ENCODE assay signal across 8 cellular contexts in genomic region chr11:119149371-119150275, GRCh38. TPM values are rescaled to one million over a fixed set of nuclear protein-coding genes. Genes with fewer than 3 reads are reported as not detected.
DNase-seq lines count a peak whose midpoint lies in the region; ATAC-seq lines count a peak whose summit lies in the region.

No MANE protein-coding gene starts in this region.

- H3K4me3 ChIP-seq in CD4-positive, CD25-positive, alpha-beta regulatory T cell (ENCODE audit: low read depth, low read length): no peak overlapping the region
- peak overlapping the region; percentile 52 for H3K4me3 ChIP-seq in ectodermal cell (ENCODE audit: insufficient read depth, low read depth, low read length)

- H3K4me1 Mint-ChIP-seq in CD4-positive, CD25-positive, alpha-beta regulatory T cell: peaks cover 0 to 18% (median 10%) of the 10 kb centered on the region in 4 donors
- H3K4me1 Mint-ChIP-seq in natural killer cell treated with Interleukin-12 subunit alpha and Interleukin-12 subunit beta and Interleukin-15 and Interleukin-18, amount 100 ng/mL, for 72 hours (ENCODE audit: low read depth in 2 of 2): peaks cover 12 to 14% of the 10 kb centered on the region in 2 donors

- H3K27ac ChIP-seq in CD4-positive, CD25-positive, alpha-beta regulatory T cell (ENCODE audit: insufficient read depth, low read length, poor library complexity, severe bottlenecking): no peak overlapping the region
- H3K27ac ChIP-seq in ectodermal cell (ENCODE audit: insufficient read depth, low read depth, low read length, poor library complexity, severe bottlenecking): no peak overlapping the region

- no peak overlapping the region for H3K27ac Mint-ChIP-seq in CD4-positive, CD25-positive, alpha-beta regulatory T cell
- H3K27ac Mint-ChIP-seq in natural killer cell treated with Interleukin-12 subunit alpha and Interleukin-12 subunit beta and Interleukin-15 and Interleukin-18, amount 100 ng/mL, for 72 hours: no peak overlapping the region

- H3K36me3 ChIP-seq in CD4-positive, CD25-positive, alpha-beta regulatory T cell (ENCODE audit: control insufficient read depth, insufficient read depth, low read length): no peaks in the 10 kb centered on the region
- no peaks in the 10 kb centered on the region for H3K36me3 ChIP-seq in ectodermal cell (ENCODE audit: control insufficient read depth, insufficient read depth, low read length)

- H3K9me3 Mint-ChIP-seq in CD4-positive, CD25-positive, alpha-beta regulatory T cell: peaks cover 0 to 3% (median 0%) of the 10 kb centered on the region in 7 donors
- no peaks in the 10 kb centered on the region for H3K9me3 Mint-ChIP-seq in natural killer cell treated with Interleukin-12 subunit alpha and Interleukin-12 subunit beta and Interleukin-15 and Interleukin-18, amount 100 ng/mL, for 72 hours

- peak in 1 of 3 donors; percentile 18 for DNase-seq in CD4-positive, CD25-positive, alpha-beta regulatory T cell
- DNase-seq in NCI-H1105 treated with DMSO at 0.1 percent for 48 hours (lab: John Stamatoyannopoulos, UW) (peak; percentile 29), NOMO-1 treated with dmso at 0.1 percent for 144 hours (lab: John Stamatoyannopoulos, UW; ENCODE audit: unreplicated experiment) (no peak), middle frontal gyrus (ENCODE audit: extremely low spot score, low spot score) (no peak), activated gamma-delta T cell (lab: John Stamatoyannopoulos, UW) (no peak)
- DNase-seq in natural killer cell treated with Interleukin-12 subunit alpha and Interleukin-12 subunit beta and Interleukin-15 and Interleukin-18, amount 100 ng/mL, for 72 hours (ENCODE audit: low spot score): no peak
- no peak for DNase-seq in effector CD8-positive, alpha-beta T cell (lab: John Stamatoyannopoulos, UW)

- ATAC-seq in CD4-positive, CD25-positive, alpha-beta regulatory T cell (ENCODE audit: low read depth in 2 of 2): peak; percentile 20 to 37
- peak; percentile 35 to 48 for ATAC-seq in natural killer cell treated with Interleukin-12 subunit alpha and Interleukin-12 subunit beta and Interleukin-15 and Interleukin-18, amount 100 ng/mL, for 72 hours

- peaks cover 33% of the 10 kb centered on the region for H3K27me3 ChIP-seq in CD4-positive, CD25-positive, alpha-beta regulatory T cell (ENCODE audit: control insufficient read depth, insufficient read depth, low read length)
- peaks cover 68% of the 10 kb centered on the region for H3K27me3 ChIP-seq in ectodermal cell (ENCODE audit: control insufficient read depth, insufficient read depth, low read length, poor library complexity, severe bottlenecking)

- no peaks in the 10 kb centered on the region for H3K36me3 Mint-ChIP-seq in CD4-positive, CD25-positive, alpha-beta regulatory T cell
- H3K36me3 Mint-ChIP-seq in natural killer cell treated with Interleukin-12 subunit alpha and Interleukin-12 subunit beta and Interleukin-15 and Interleukin-18, amount 100 ng/mL, for 72 hours: no peaks in the 10 kb centered on the region

- peaks cover 17% of the 10 kb centered on the region for H3K4me1 ChIP-seq in CD4-positive, CD25-positive, alpha-beta regulatory T cell (ENCODE audit: control insufficient read depth, insufficient read depth, low read length, poor library complexity, severe bottlenecking)
- H3K4me1 ChIP-seq in ectodermal cell (ENCODE audit: control insufficient read depth, insufficient read depth, low read length): peaks cover 13% of the 10 kb centered on the region

- 3% methylated on average over 62 of the region's 63 CpGs for WGBS in ectodermal cell, 2 experiments

- peaks cover 71% of the 10 kb centered on the region for H3K27me3 Mint-ChIP-seq in CD4-positive, CD25-positive, alpha-beta regulatory T cell
- H3K27me3 Mint-ChIP-seq in natural killer cell treated with Interleukin-12 subunit alpha and Interleukin-12 subunit beta and Interleukin-15 and Interleukin-18, amount 100 ng/mL, for 72 hours: peaks cover 40 to 56% of the 10 kb centered on the region in 2 donors

- H3K9me3 ChIP-seq in CD4-positive, CD25-positive, alpha-beta regulatory T cell (ENCODE audit: control insufficient read depth in 2 of 2, low read length in 2 of 2): no peaks in the 10 kb centered on the region
- no peaks in the 10 kb centered on the region for H3K9me3 ChIP-seq in ectodermal cell (ENCODE audit: control insufficient read depth, low read length)

- H3K4me3 Mint-ChIP-seq in CD4-positive, CD25-positive, alpha-beta regulatory T cell: peak overlapping the region in 3 of 4 donors; percentile 47 to 61 (median 52)
- no peak overlapping the region for H3K4me3 Mint-ChIP-seq in natural killer cell treated with Interleukin-12 subunit alpha and Interleukin-12 subunit beta and Interleukin-15 and Interleukin-18, amount 100 ng/mL, for 72 hours

RNA-seq across cellular contexts. Expression of gene ABCG4, which starts 0.8 kb away (rescaled TPM):
- not detected for total RNA-seq in CD4-positive, CD25-positive, alpha-beta regulatory T cell
- polyA plus RNA-seq in CD4-positive, CD25-positive, alpha-beta regulatory T cell: not detected
- polyA plus RNA-seq in ectodermal cell (2013, experiment 1 of 4): 0.78 TPM
- polyA plus RNA-seq in ectodermal cell (2013, experiment 2 of 4): 1.3 TPM
- polyA plus RNA-seq in ectodermal cell (2013, experiment 3 of 4): 1.1 TPM
- polyA plus RNA-seq in ectodermal cell (2013, experiment 4 of 4): 1.5 TPM
- not detected for total RNA-seq in natural killer cell treated with Interleukin-12 subunit alpha and Interleukin-12 subunit beta and Interleukin-15 and Interleukin-18, amount 100 ng/mL, for 72 hours

RNA-seq across cellular contexts. Expression of gene NLRX1, which starts 18.9 kb away (rescaled TPM):
- 7.8 TPM for total RNA-seq in CD4-positive, CD25-positive, alpha-beta regulatory T cell
- polyA plus RNA-seq in CD4-positive, CD25-positive, alpha-beta regulatory T cell: 1 to 10 TPM; 5.0 to 6.7 (median 5.8) TPM
- polyA plus RNA-seq in ectodermal cell (2013, experiment 1 of 4): 20.7 TPM
- polyA plus RNA-seq in ectodermal cell (2013, experiment 2 of 4): 18.7 TPM
- polyA plus RNA-seq in ectodermal cell (2013, experiment 3 of 4): 18.7 TPM
- 20.8 TPM for polyA plus RNA-seq in ectodermal cell (2013, experiment 4 of 4)
- 10 to 100 TPM; 13.0 to 14.1 TPM for total RNA-seq in natural killer cell treated with Interleukin-12 subunit alpha and Interleukin-12 subunit beta and Interleukin-15 and Interleukin-18, amount 100 ng/mL, for 72 hours

RNA-seq across cellular contexts. Expression of gene HINFP, which starts 28.2 kb away (rescaled TPM):
- 24.4 TPM for total RNA-seq in CD4-positive, CD25-positive, alpha-beta regulatory T cell
- 10 to 100 TPM in 3 of 4 donors, 1 to 10 TPM in 1; 10.0 to 18.1 (median 13.3) TPM for polyA plus RNA-seq in CD4-positive, CD25-positive, alpha-beta regulatory T cell
- polyA plus RNA-seq in ectodermal cell (2013, experiment 1 of 4): 43.1 TPM
- 40.3 TPM for polyA plus RNA-seq in ectodermal cell (2013, experiment 2 of 4)
- polyA plus RNA-seq in ectodermal cell (2013, experiment 3 of 4): 39.3 TPM
- polyA plus RNA-seq in ectodermal cell (2013, experiment 4 of 4): 39.0 TPM
- total RNA-seq in natural killer cell treated with Interleukin-12 subunit alpha and Interleukin-12 subunit beta and Interleukin-15 and Interleukin-18, amount 100 ng/mL, for 72 hours: 10 to 100 TPM; 33.4 to 49.5 TPM

RNA-seq across cellular contexts. Expression of gene NHERF4, which starts 35.7 kb away (rescaled TPM):
- not detected for total RNA-seq in CD4-positive, CD25-positive, alpha-beta regulatory T cell
- not detected for polyA plus RNA-seq in CD4-positive, CD25-positive, alpha-beta regulatory T cell
- not detected for polyA plus RNA-seq in ectodermal cell (2013, experiment 1 of 4)
- not detected for polyA plus RNA-seq in ectodermal cell (2013, experiment 2 of 4)
- polyA plus RNA-seq in ectodermal cell (2013, experiment 3 of 4): not detected
- 0.08 TPM for polyA plus RNA-seq in ectodermal cell (2013, experiment 4 of 4)
- total RNA-seq in natural killer cell treated with Interleukin-12 subunit alpha and Interleukin-12 subunit beta and Interleukin-15 and Interleukin-18, amount 100 ng/mL, for 72 hours: under 1 TPM in 1 of 2 donors, not detected in 1; 0.64 TPM

RNA-seq across cellular contexts. Expression of gene C2CD2L, which starts 42.5 kb away (rescaled TPM):
- total RNA-seq in CD4-positive, CD25-positive, alpha-beta regulatory T cell: 21.1 TPM
- polyA plus RNA-seq in CD4-positive, CD25-positive, alpha-beta regulatory T cell: 1 to 10 TPM; 2.1 to 4.6 (median 4.5) TPM
- polyA plus RNA-seq in ectodermal cell (2013, experiment 1 of 4): 9.2 TPM
- 6.7 TPM for polyA plus RNA-seq in ectodermal cell (2013, experiment 2 of 4)
- 4.4 TPM for polyA plus RNA-seq in ectodermal cell (2013, experiment 3 of 4)
- polyA plus RNA-seq in ectodermal cell (2013, experiment 4 of 4): 7.2 TPM
- 10 to 100 TPM; 37.9 to 58.4 TPM for total RNA-seq in natural killer cell treated with Interleukin-12 subunit alpha and Interleukin-12 subunit beta and Interleukin-15 and Interleukin-18, amount 100 ng/mL, for 72 hours
